ENCODE assay signal across 19 cellular contexts in genomic region chr1:45172764-45173163, GRCh38. TPM values are rescaled to one million over a fixed set of nuclear protein-coding genes. Genes with fewer than 3 reads are reported as not detected.
DNase-seq lines count a peak whose midpoint lies in the region; ATAC-seq, FAIRE-seq and TF ChIP-seq lines count a peak whose summit lies in the region.
"Had no signal": no experiment of that assay in that cellular context is flagged by ENCODE, and none has a peak within 500 bp of the region (broad histone marks: within the 10 kb centered on the region; RNA-seq: fewer than 3 reads in every experiment).

No MANE protein-coding gene starts in this region.

- H3K27me3 Mint-ChIP-seq in WTC11 (ENCODE audit: low read depth) (no peaks in the 10 kb centered on the region), neural progenitor cell (ENCODE audit: insufficient read depth, low read depth) (no peaks in the 10 kb centered on the region)

- H3K4me1 ChIP-seq in A549 (peaks cover 31% of the 10 kb centered on the region), HEK293 (ENCODE audit: control insufficient read depth, insufficient read depth, low read length) (peaks cover 18% of the 10 kb centered on the region; the same call in 1 of the 2 replicates), neural progenitor cell (peaks cover 5% of the 10 kb centered on the region)
- H3K4me1 ChIP-seq: BLaER1 treated with 17β-estradiol and CSF1 and Interleukin-3, amounts not matched to agents 10 nM and 100 nM had no signal

- H3K9me3 ChIP-seq in A549, result no peaks in the 10 kb centered on the region
- H3K9me3 ChIP-seq in HEK293 (ENCODE audit: control insufficient read depth, insufficient read depth, low read depth, low read length), result no peaks in the 10 kb centered on the region
- no peaks in the 10 kb centered on the region for H3K9me3 ChIP-seq in neural progenitor cell (ENCODE audit: low read depth)
- H3K9me3 ChIP-seq: BLaER1 treated with 17β-estradiol and CSF1 and Interleukin-3, amounts not matched to agents 10 nM and 100 nM had no signal

- H3K4me3 Mint-ChIP-seq in WTC11 (no peak overlapping the region), neural progenitor cell (no peak overlapping the region)
- H3K4me3 Mint-ChIP-seq: B cell; CD8-positive, alpha-beta memory T cell had no signal

- no peak overlapping the region for H3K27ac Mint-ChIP-seq in WTC11
- no peak overlapping the region for H3K27ac Mint-ChIP-seq in neural progenitor cell
- H3K27ac Mint-ChIP-seq: B cell; CD8-positive, alpha-beta memory T cell had no signal

- H3K79me2 ChIP-seq in neural progenitor cell (ENCODE audit: low read depth), result no peaks in the 10 kb centered on the region

- CTCF ChIA-PET in A549 (lab: Yijun Ruan, JAX) (no interaction called here), HEK293 (lab: Yijun Ruan, JAX) (interaction anchor here (1.6 kb wide), 1 partner anchor 158 kb away, joined by 4 read pairs; no protein-coding TSS in a partner anchor), WTC11 (lab: Charles Lee) (no interaction called here)

- POLR2A ChIA-PET in A549 (lab: Yijun Ruan, JAX) (no interaction called here), HEK293 (lab: Yijun Ruan, JAX) (no interaction called here), WTC11 (lab: Charles Lee) (no interaction called here)

- FAIRE-seq in A549 (lab: Jason Lieb, UNC), result no peak
- FAIRE-seq: GM12878, GM19239, H54 had no signal

- no peak overlapping the region for H3K9ac ChIP-seq in neural progenitor cell
- H3K9ac ChIP-seq: BLaER1 treated with 17β-estradiol and CSF1 and Interleukin-3, amounts not matched to agents 10 nM and 100 nM had no signal

- no peak for DNase-seq in A549 (ENCODE audit: low read depth in 1 of 2, low spot score in 1 of 2)
- DNase-seq in WTC11 (ENCODE audit: low spot score), result no peak
- peak; percentile 34 for DNase-seq in neural progenitor cell (ENCODE audit: low spot score)
- no peak for DNase-seq in SHP77 (lab: John Stamatoyannopoulos, UW)
- DNase-seq: 8988T; CD8-positive, alpha-beta memory T cell; COR-L47; DMS 273 treated with DMSO at 0.1 percent for 48 hours; DND-41; EL had no signal

- H3K4me2 ChIP-seq in A549 (peak overlapping the region; percentile 73), neural progenitor cell (no peak overlapping the region)
- H3K4me2 ChIP-seq: BLaER1 treated with 17β-estradiol and CSF1 and Interleukin-3, amounts not matched to agents 10 nM and 100 nM had no signal

- H3K4me3 ChIP-seq in A549 (no peak overlapping the region), HEK293 (ENCODE audit: low read depth, low read length) (no peak overlapping the region), neural progenitor cell (no peak overlapping the region)
- H3K4me3 ChIP-seq: BLaER1 treated with 17β-estradiol and CSF1 and Interleukin-3, amounts not matched to agents 10 nM and 100 nM; GM12878 had no signal

- TF ChIP-seq RAD21 in A549 (conservative IDR thresholded peaks at IDR 0.05 in 1 of 2, IDR thresholded peaks at IDR 0.05 in 1 of 2), result no peak

- H4K20me1 ChIP-seq in neural progenitor cell (ENCODE audit: low read depth), result no peaks in the 10 kb centered on the region
- H4K20me1 ChIP-seq: BLaER1 treated with 17β-estradiol and CSF1 and Interleukin-3, amounts not matched to agents 10 nM and 100 nM had no signal

- no peak for TF ChIP-seq CTCF in A549 (IDR thresholded peaks at IDR 0.05)
- TF ChIP-seq CTCF in HEK293 (tag by site-specific recombination; IDR thresholded peaks at IDR 0.05), result no peak
- no peak for TF ChIP-seq CTCF in WTC11 (IDR thresholded peaks at IDR 0.05)
- no peak for TF ChIP-seq CTCF in neural progenitor cell (IDR thresholded peaks at IDR 0.05)

- H3K4me1 Mint-ChIP-seq in WTC11, result no peaks in the 10 kb centered on the region
- no peaks in the 10 kb centered on the region for H3K4me1 Mint-ChIP-seq in neural progenitor cell
- H3K4me1 Mint-ChIP-seq: B cell had no signal

- no peaks in the 10 kb centered on the region for H3F3A ChIP-seq in neural progenitor cell (ENCODE audit: low read depth)

- TF ChIP-seq POLR2A in A549 (IDR thresholded peaks at IDR 0.05; ENCODE audit: low read length), result no peak

- H3K36me3 ChIP-seq in HEK293 (ENCODE audit: control insufficient read depth in 2 of 2, insufficient read depth in 1 of 2, low read length in 2 of 2) (no peaks in the 10 kb centered on the region), neural progenitor cell (no peaks in the 10 kb centered on the region)
- H3K36me3 ChIP-seq: BLaER1 treated with 17β-estradiol and CSF1 and Interleukin-3, amounts not matched to agents 10 nM and 100 nM had no signal

- peaks cover 3% of the 10 kb centered on the region; the same call in 1 of the 2 replicates for H3K9me3 Mint-ChIP-seq in WTC11
- no peaks in the 10 kb centered on the region for H3K9me3 Mint-ChIP-seq in neural progenitor cell
- H3K9me3 Mint-ChIP-seq: CD8-positive, alpha-beta memory T cell had no signal

- H3K27me3 ChIP-seq in neural progenitor cell, result no peaks in the 10 kb centered on the region
- H3K27me3 ChIP-seq: BLaER1 treated with 17β-estradiol and CSF1 and Interleukin-3, amounts not matched to agents 10 nM and 100 nM had no signal

- no peak for ATAC-seq in A549
- peak; percentile 18; the same call in 1 of the 2 replicates for ATAC-seq in WTC11
- no peak for ATAC-seq in HG03457 (IDR thresholded peaks at IDR 0.05; ENCODE audit: unreplicated experiment)
- ATAC-seq in GM18517 (IDR thresholded peaks at IDR 0.05; ENCODE audit: unreplicated experiment), result no peak
- ATAC-seq: GM12878, HCT116 had no signal

- 94% methylated on average over 3 of the region's 3 CpGs for WGBS in A549 (ENCODE audit: missing lambda C conversion rate)

- TF ChIP-seq EP300 in A549 (IDR thresholded peaks at IDR 0.05), result no peak

- H3K27ac ChIP-seq in A549 (no peak overlapping the region), HEK293 (ENCODE audit: extremely low read depth, low read depth, low read length) (no peak overlapping the region), neural progenitor cell (no peak overlapping the region)
- H3K27ac ChIP-seq: BLaER1 treated with 17β-estradiol and CSF1 and Interleukin-3, amounts not matched to agents 10 nM and 100 nM had no signal

- H2AFZ ChIP-seq in neural progenitor cell (replicated peaks), result no peak overlapping the region

- H3K36me3 Mint-ChIP-seq in WTC11, result no peaks in the 10 kb centered on the region
- no peaks in the 10 kb centered on the region for H3K36me3 Mint-ChIP-seq in neural progenitor cell
- H3K36me3 Mint-ChIP-seq: CD8-positive, alpha-beta memory T cell had no signal

TF ChIP-seq in A549, 52 proteins besides CTCF, POLR2A, EP300 and RAD21 (continues in another document):
- TF ChIP-seq JUN (IDR thresholded peaks at IDR 0.05) (no peak), MAZ (IDR thresholded peaks at IDR 0.05; ENCODE audit: borderline replicate concordance, low read depth, low read length) (no peak), RNF2 (IDR thresholded peaks at IDR 0.05; ENCODE audit: borderline replicate concordance, low read depth) (no peak), TP53 (CRISPR knock-in tag; IDR thresholded peaks at IDR 0.05) (no peak), SMC3 (IDR thresholded peaks at IDR 0.05) (no peak), CHD2 (IDR thresholded peaks at IDR 0.05; ENCODE audit: low read length, partially characterized antibody) (no peak), JUNB (IDR thresholded peaks at IDR 0.05) (no peak)

TF ChIP-seq in WTC11, 78 proteins besides CTCF, POLR2A, EP300 and RAD21 (continues in another document):
- no peak for TF ChIP-seq HMGA2 (CRISPR knock-in tag; IDR thresholded peaks at IDR 0.05)
- TF ChIP-seq ZNF138 (CRISPR knock-in tag; conservative IDR thresholded peaks at IDR 0.05), result no peak
- no peak for TF ChIP-seq TEAD1 (CRISPR knock-in tag; IDR thresholded peaks at IDR 0.05)
- TF ChIP-seq HMGXB4 (CRISPR knock-in tag; IDR thresholded peaks at IDR 0.05), result no peak
- no peak for TF ChIP-seq E2F5 (CRISPR knock-in tag; IDR thresholded peaks at IDR 0.05)
- TF ChIP-seq ATF3 (CRISPR knock-in tag; conservative IDR thresholded peaks at IDR 0.05), result no peak
- TF ChIP-seq ZNF423 (CRISPR knock-in tag; IDR thresholded peaks at IDR 0.05), result no peak
- TF ChIP-seq ZNF317 (CRISPR knock-in tag; IDR thresholded peaks at IDR 0.05; ENCODE audit: borderline replicate concordance, low read depth), result no peak
- no peak for TF ChIP-seq FOXK1 (CRISPR knock-in tag; IDR thresholded peaks at IDR 0.05)
- TF ChIP-seq JAZF1 (CRISPR knock-in tag; IDR thresholded peaks at IDR 0.05), result no peak
- no peak for TF ChIP-seq RELA (CRISPR knock-in tag; IDR thresholded peaks at IDR 0.05; ENCODE audit: borderline replicate concordance)
- TF ChIP-seq ATF1 (CRISPR knock-in tag; IDR thresholded peaks at IDR 0.05), result no peak
- TF ChIP-seq ZNF121 (CRISPR knock-in tag; IDR thresholded peaks at IDR 0.05), result no peak
- TF ChIP-seq SOX15 (CRISPR knock-in tag; IDR thresholded peaks at IDR 0.05), result no peak

RNA-seq across cellular contexts. Expression of gene ZSWIM5, which starts 33.6 kb away (rescaled TPM):
- 1.3 and 2.0 TPM in 2 replicates for polyA plus RNA-seq in A549 (2011; rRNA removed)
- 0.21 and 0.26 TPM in 2 replicates for polyA plus RNA-seq in A549 (2012; cell fraction: cytosol; rRNA removed)
- polyA plus RNA-seq in A549 (2012; cell fraction: nucleus; rRNA removed), result 0.67 and 0.80 TPM in 2 replicates
- polyA plus RNA-seq in A549 (2017; fragmentation: RNase III; extraction: RNeasy Plus Mini Kit Qiagen cat#74134 plus additional on column Dnase treatment), result 0.39 to 0.52 TPM (median 0.49 TPM) in 3 replicates
- 1.8 and 3.0 TPM in 2 replicates for polyA minus RNA-seq in A549 (2011; rRNA and poly(A)+ RNA removed)
- 2.2 to 2.6 TPM (median 2.6 TPM) in 3 replicates for total RNA-seq in WTC11 (2021)
- 5.8 and 7.1 TPM in 2 replicates for total RNA-seq in neural progenitor cell (ENCODE audit: low replicate concordance)
